1 cellular context compared by ENCODE assay signal in genomic region chr17:75875940-75876189, GRCh38.
TF ChIP-seq lines count a peak whose summit lies in the region.

No MANE protein-coding gene starts in this region.

TF ChIP-seq in liver, 16 proteins besides CTCF, POLR2A, EP300 and RAD21 (continued from another document):
- TF ChIP-seq REST (IDR thresholded peaks at IDR 0.05) (no peak), TAF1 (conservative IDR thresholded peaks at IDR 0.05) (no peak), EGR1 (IDR thresholded peaks at IDR 0.05; ENCODE audit: low read depth in 2 of 2) (no peak), HNF4G (IDR thresholded peaks at IDR 0.05) (no peak), RXRA (IDR thresholded peaks at IDR 0.05) (no peak), JUND (IDR thresholded peaks at IDR 0.05) (no peak), FOXA2 (IDR thresholded peaks at IDR 0.05) (no peak)
